In genomic region chr12:120292411-120292660, GRCh38 we compare ENCODE assay signal across 9 cellular contexts. TPM values are rescaled to one million over a fixed set of nuclear protein-coding genes. Genes with fewer than 3 reads are reported as not detected.
DNase-seq lines count a peak whose midpoint lies in the region; TF ChIP-seq lines count a peak whose summit lies in the region.
"Had no signal": no experiment of that assay in that cellular context is flagged by ENCODE, and none has a peak within 500 bp of the region (broad histone marks: within the 10 kb centered on the region; RNA-seq: fewer than 3 reads in every experiment).

No MANE protein-coding gene starts in this region.

- no peaks in the 10 kb centered on the region for H3K36me3 Mint-ChIP-seq in CD4-positive, alpha-beta memory T cell

- no peak for DNase-seq in CD4-positive, alpha-beta memory T cell
- no peak for DNase-seq in adipocyte (ENCODE audit: low read depth)
- no peak for DNase-seq in globus pallidus (ENCODE audit: low spot score)
- no peak for DNase-seq in NCI-H2171 treated with DMSO at 0.1 percent for 48 hours (lab: John Stamatoyannopoulos, UW)
- DNase-seq in T-helper 2 cell = no peak

- H3K4me3 ChIP-seq in CD4-positive, alpha-beta memory T cell (ENCODE audit: low read length in 2 of 2) = peak overlapping the region; percentile 86 to 96
- H3K4me3 ChIP-seq in HEK293 (ENCODE audit: low read depth, low read length) (peak overlapping the region; percentile 63), adipocyte (ENCODE audit: low read length) (peak overlapping the region; percentile 84), liver (ENCODE audit: low read depth in 1 of 3, low read length in 3 of 3) (peak overlapping the region; percentile 38 to 70 (median 44)), urinary bladder (ENCODE audit: low read depth, low read length) (peak overlapping the region; percentile 46)

- H3K27ac ChIP-seq in CD4-positive, alpha-beta memory T cell (ENCODE audit: low read depth, low read length) = peak overlapping the region; percentile 99
- H3K27ac ChIP-seq in HEK293 (ENCODE audit: extremely low read depth, low read depth, low read length) (peak overlapping the region; percentile 100), liver (ENCODE audit: low read depth in 1 of 2, low read length in 2 of 2) (peak overlapping the region; percentile 96 to 99), urinary bladder (ENCODE audit: low read depth) (peak overlapping the region; percentile 95)

- no peak for TF ChIP-seq RAD21 in liver (IDR thresholded peaks at IDR 0.05)

- no peaks in the 10 kb centered on the region for H3K36me3 ChIP-seq in CD4-positive, alpha-beta memory T cell (ENCODE audit: insufficient read depth, low read length)
- H3K36me3 ChIP-seq in HEK293 (ENCODE audit: control insufficient read depth in 2 of 2, insufficient read depth in 1 of 2, low read length in 2 of 2) = no peaks in the 10 kb centered on the region
- H3K36me3 ChIP-seq in adipocyte (ENCODE audit: control insufficient read depth, insufficient read depth, low read length, severe bottlenecking) = no peaks in the 10 kb centered on the region
- no peaks in the 10 kb centered on the region for H3K36me3 ChIP-seq in liver (ENCODE audit: control insufficient read depth in 4 of 4, insufficient read depth in 3 of 4, low read depth in 1 of 4, low read length in 3 of 4)
- H3K36me3 ChIP-seq in urinary bladder (ENCODE audit: insufficient read depth) = no peaks in the 10 kb centered on the region

- no peak overlapping the region for H3K27ac Mint-ChIP-seq in CD4-positive, alpha-beta memory T cell

- peaks cover 18% of the 10 kb centered on the region for H3K4me1 ChIP-seq in CD4-positive, alpha-beta memory T cell (ENCODE audit: insufficient read depth, low read length)
- H3K4me1 ChIP-seq in HEK293 (ENCODE audit: control insufficient read depth, insufficient read depth, low read length) = no peaks in the 10 kb centered on the region
- peaks cover 7% of the 10 kb centered on the region for H3K4me1 ChIP-seq in adipocyte (ENCODE audit: control insufficient read depth, insufficient read depth, low read length)
- H3K4me1 ChIP-seq in liver (ENCODE audit: control insufficient read depth in 4 of 4, insufficient read depth in 4 of 4, low read length in 3 of 4) = peaks cover 0 to 13% (median 5%) of the 10 kb centered on the region in 4 donors
- H3K4me1 ChIP-seq in urinary bladder (ENCODE audit: insufficient read depth) = no peaks in the 10 kb centered on the region

- no peak overlapping the region for H3K4me3 Mint-ChIP-seq in CD4-positive, alpha-beta memory T cell

- under 1% methylated on average over 17 of the region's 17 CpGs for WGBS in liver
- under 1% methylated on average over 17 of the region's 17 CpGs for WGBS in urinary bladder

- H3K9me3 Mint-ChIP-seq in CD4-positive, alpha-beta memory T cell = no peaks in the 10 kb centered on the region

- H3K27me3 ChIP-seq in CD4-positive, alpha-beta memory T cell (ENCODE audit: insufficient read depth, low read length) = no peaks in the 10 kb centered on the region
- H3K27me3 ChIP-seq in adipocyte (replicated peaks; ENCODE audit: control insufficient read depth, insufficient read depth, low read length) (no peaks in the 10 kb centered on the region), liver (ENCODE audit: control insufficient read depth in 4 of 4, insufficient read depth in 4 of 4, low read length in 3 of 4) (no peaks in the 10 kb centered on the region)

- peak; percentile 14; the same call in 1 of the 2 replicates for TF ChIP-seq CTCF in HEK293 (tag by site-specific recombination; IDR thresholded peaks at IDR 0.05)
- no peak for TF ChIP-seq CTCF in liver (IDR thresholded peaks at IDR 0.05; ENCODE audit: low read depth, low read length, missing input control)

- intact Hi-C loops in CD4-positive, alpha-beta memory T cell (cut with micrococcal nuclease) = loop anchor here (1.0 to 5.0 kb wide), 3 partner anchors 25 to 1495 kb away; partner anchors contain the start of gene COX6A1

- H3K4me1 Mint-ChIP-seq in CD4-positive, alpha-beta memory T cell = peaks cover 6 to 13% (median 8%) of the 10 kb centered on the region in 4 donors

- POLR2A ChIA-PET in CD4-positive, alpha-beta memory T cell (lab: Charles Lee; ENCODE audit: partially characterized antibody) = interaction anchor here (0.9 to 6.0 kb wide), 31 partner anchors 9 to 1334 kb away, joined by 3 to 241 read pairs (median 11); partner anchors contain the start of genes BICDL1, COQ5, COX6A1 and DYNLL1
- POLR2A ChIA-PET in HEK293 (lab: Yijun Ruan, JAX) = interaction anchor here (0.8 to 5.2 kb wide), 21 partner anchors 10 to 303 kb away, joined by 3 to 194 read pairs (median 11); partner anchors contain the start of genes BICDL1, PLA2G1B, PXN and RAB35

- H3K9ac ChIP-seq in adipocyte (ENCODE audit: low read length) (peak overlapping the region; percentile 98), liver (ENCODE audit: low read depth in 1 of 2, low read length in 2 of 2) (peak overlapping the region; percentile 77 to 99)

- no peaks in the 10 kb centered on the region for H3K27me3 Mint-ChIP-seq in CD4-positive, alpha-beta memory T cell

- CTCF ChIA-PET in CD4-positive, alpha-beta memory T cell (lab: Charles Lee; ENCODE audit: partially characterized antibody) = interaction anchor here (0.7 to 5.8 kb wide), 9 partner anchors 10 to 146 kb away, joined by 3 to 44 read pairs (median 5); partner anchors contain the start of genes PXN, RPLP0 and SIRT4
- CTCF ChIA-PET in HEK293 (lab: Yijun Ruan, JAX) = interaction anchor here (0.7 to 5.5 kb wide), 3 partner anchors 10 to 137 kb away, joined by 4 to 67 read pairs (median 32); partner anchors contain the start of gene SIRT4

- H3K9me3 ChIP-seq in CD4-positive, alpha-beta memory T cell (ENCODE audit: control insufficient read depth in 1 of 2, low read length in 2 of 2) = no peaks in the 10 kb centered on the region
- H3K9me3 ChIP-seq in HEK293 (ENCODE audit: control insufficient read depth, insufficient read depth, low read depth, low read length) (no peaks in the 10 kb centered on the region), adipocyte (ENCODE audit: control insufficient read depth, low read length) (no peaks in the 10 kb centered on the region), liver (ENCODE audit: control insufficient read depth in 4 of 4, low read length in 3 of 4) (no peaks in the 10 kb centered on the region)

TF ChIP-seq in HEK293, 187 proteins besides CTCF, POLR2A, EP300 and RAD21 (continues in another document):
- TF ChIP-seq GLI4 (tag by site-specific recombination; IDR thresholded peaks at IDR 0.05) (peak; percentile 65; the same call in 1 of the 2 replicates), ZNF146 (tag by site-specific recombination; IDR thresholded peaks at IDR 0.05) (0 out of 2 replicates have a peak, but pooled peaks have one; percentile 10), ZNF157 (tag by site-specific recombination; IDR thresholded peaks at IDR 0.05) (no peak), ZNF426 (tag by site-specific recombination; IDR thresholded peaks at IDR 0.05) (no peak), ZNF274 (IDR thresholded peaks at IDR 0.05; ENCODE audit: low read length) (no peak), ZNF274 (tag by site-specific recombination; IDR thresholded peaks at IDR 0.05; ENCODE audit: borderline replicate concordance) (no peak), ZNF677 (tag by site-specific recombination; IDR thresholded peaks at IDR 0.05) (no peak)

TF ChIP-seq in liver, 16 proteins besides CTCF, POLR2A, EP300 and RAD21:
- TF ChIP-seq HNF4G (IDR thresholded peaks at IDR 0.05) (no peak), EGR1 (IDR thresholded peaks at IDR 0.05; ENCODE audit: low read depth in 2 of 2) (no peak), MAX (IDR thresholded peaks at IDR 0.05) (no peak)

RNA-seq across cellular contexts. Expression of gene RNU4-2, which starts 0.6 kb away (rescaled TPM):
- over 10,000 TPM in 1 of 2 experiments, 1,000 to 10,000 TPM in 1; 8,627 to 11,547 TPM for total RNA-seq in CD4-positive, alpha-beta memory T cell
- polyA plus RNA-seq in CD4-positive, alpha-beta memory T cell = not detected
- total RNA-seq in liver (under 1 TPM; under 0.01 TPM), urinary bladder (under 0.01 TPM)
- polyA plus RNA-seq in liver (10 to 100 TPM in 1 of 2 donors, not detected in 1; 82.7 TPM), urinary bladder (not detected)

RNA-seq across cellular contexts. Expression of gene RNU4-1, which starts 0.7 kb away (rescaled TPM):
- 1,000 to 10,000 TPM in 1 of 2 experiments, 100 to 1,000 TPM in 1; 925 to 1,200 TPM for total RNA-seq in CD4-positive, alpha-beta memory T cell
- not detected for polyA plus RNA-seq in CD4-positive, alpha-beta memory T cell
- under 1 TPM; under 0.01 TPM for total RNA-seq in liver
- polyA plus RNA-seq in liver = 10 to 100 TPM in 1 of 2 donors, not detected in 1; 26.0 TPM
- total RNA-seq in urinary bladder = under 0.01 TPM
- polyA plus RNA-seq in urinary bladder = not detected

RNA-seq across cellular contexts. Expression of gene SIRT4, which starts 9.8 kb away (rescaled TPM):
- total RNA-seq in CD4-positive, alpha-beta memory T cell = 1 to 10 TPM; 4.9 to 5.9 TPM
- polyA plus RNA-seq in CD4-positive, alpha-beta memory T cell = 1 to 10 TPM in 1 of 2 donors, under 1 TPM in 1; 0.46 to 2.2 TPM
- total RNA-seq in liver (1 to 10 TPM; 1.6 to 2.3 TPM), urinary bladder (2.3 TPM)
- polyA plus RNA-seq in liver (1 to 10 TPM; 1.6 to 4.2 TPM), urinary bladder (1.8 TPM)

RNA-seq across cellular contexts. Expression of gene PXN, which starts 26.8 kb away (rescaled TPM):
- 100 to 1,000 TPM; 108 to 126 TPM for total RNA-seq in CD4-positive, alpha-beta memory T cell
- 100 to 1,000 TPM in 1 of 2 donors, 10 to 100 TPM in 1; 81.7 to 115 TPM for polyA plus RNA-seq in CD4-positive, alpha-beta memory T cell
- total RNA-seq in liver (10 to 100 TPM in 1 of 2 donors, 1 to 10 TPM in 1; 6.0 to 13.1 TPM), urinary bladder (32.4 TPM)
- polyA plus RNA-seq in liver (10 to 100 TPM; 12.0 to 12.6 TPM), urinary bladder (111 TPM)

RNA-seq across cellular contexts. Expression of gene PLA2G1B, which starts 35.2 kb away (rescaled TPM):
- total RNA-seq in CD4-positive, alpha-beta memory T cell = not detected
- polyA plus RNA-seq in CD4-positive, alpha-beta memory T cell = under 1 TPM in 1 of 2 donors, not detected in 1; 0.99 TPM
- total RNA-seq in liver = 1 to 10 TPM in 1 of 2 donors, under 1 TPM in 1; 0.84 to 1.4 TPM
- polyA plus RNA-seq in liver = 1 to 10 TPM in 1 of 2 donors, under 1 TPM in 1; 0.39 to 4.6 TPM
- total RNA-seq in urinary bladder = 0.90 TPM
- polyA plus RNA-seq in urinary bladder = 0.60 TPM
- total RNA-seq: lung microvascular endothelial cell had no signal

Comparison
In these comparisons a context has a peak if more than half of its experiments do, and no peak if none do; other contexts are left out.
1. RNA of gene RNU4-2, which starts 0.6 kb away (total RNA-seq): 8,627 to 11,547 TPM in CD4-positive, alpha-beta memory T cell; under 0.01 TPM in liver and under 0.01 TPM in urinary bladder (single experiment); every median in the first group is over 1,000 times any median in the second.
2. RNA of gene RNU4-1, which starts 0.7 kb away (total RNA-seq): 925 to 1,200 TPM in CD4-positive, alpha-beta memory T cell; under 0.01 TPM in liver and under 0.01 TPM in urinary bladder (single experiment); every median in the first group is over 100 times any median in the second.
3. Peak in every context shown above with its lines, with median percentiles within 50 percentile points of each other: H3K27ac ChIP-seq and H3K4me3 ChIP-seq.